In genomic region chr16:11089504-11090124, GRCh38 we compare ENCODE assay signal across 11 cellular contexts.
A peak's percentile ranks its signal among the peaks of the same experiment; 100 is the strongest.
DNase-seq lines count a peak whose midpoint lies in the region; TF ChIP-seq lines count a peak whose summit lies in the region.
"Had no signal": no experiment of that assay in that cellular context is flagged by ENCODE, and none has a peak within 500 bp of the region (broad histone marks: within the 10 kb centered on the region; RNA-seq: fewer than 3 reads in every experiment).

No MANE protein-coding gene starts in this region.

- CTCF ChIA-PET in OCI-LY7 (lab: Charles Lee; ENCODE audit: unreplicated experiment) = no interaction called here

- no peaks in the 10 kb centered on the region for H3K9me2 ChIP-seq in OCI-LY7 (ENCODE audit: insufficient read depth, low read length)

- H3K4me1 Mint-ChIP-seq in T-helper 2 cell treated with Interferon-gamma antibody and Interleukin-4, amounts not matched to agents 5 μg/mL and 100 μg/mL, for 36 hours (ENCODE audit: low read depth) = peaks cover 70% of the 10 kb centered on the region

- H3K36me3 ChIP-seq in SJSA1 = peaks cover 14% of the 10 kb centered on the region; the same call in 1 of the 2 replicates
- peaks cover 25% of the 10 kb centered on the region for H3K36me3 ChIP-seq in OCI-LY7 (ENCODE audit: insufficient read depth, low read length)
- H3K36me3 ChIP-seq: brain microvascular endothelial cell had no signal

- BruUV-seq in OCI-LY7 (replicated peaks; lab: Mats Ljungman, UMichigan) = no TSS peak

- no peak for DNase-seq in T-helper 2 cell treated with Interferon-gamma antibody and Interleukin-4, amounts not matched to agents 5 μg/mL and 100 μg/mL, for 36 hours (ENCODE audit: low spot score)
- DNase-seq in T-helper 2 cell = no peak
- peak; percentile 82 to 89 for DNase-seq in SJSA1 (ENCODE audit: low read depth in 1 of 2, low spot score in 2 of 2)
- DNase-seq in fibroblast of villous mesenchyme (ENCODE audit: low read depth) = peak; percentile 98
- peak; percentile 40 for DNase-seq in renal cortical epithelial cell (ENCODE audit: low read depth)
- no peak for DNase-seq in NCI-H510A treated with DMSO at 0.1 percent for 48 hours (lab: John Stamatoyannopoulos, UW)
- DNase-seq in NK-92 treated with Interleukin-12 subunit alpha and Interleukin-12 subunit beta, amount 100 ng/mL, for 24 hours (lab: John Stamatoyannopoulos, UW) = no peak
- no peak for DNase-seq in OCI-LY7 (ENCODE audit: low spot score)
- DNase-seq: brain microvascular endothelial cell, T-cell had no signal

- H3K27ac ChIP-seq in SJSA1 = peak overlapping the region; percentile 13; the same call in 1 of the 2 replicates
- H3K27ac ChIP-seq in OCI-LY7 (ENCODE audit: low read depth, low read length, poor library complexity, severe bottlenecking) = no peak overlapping the region
- H3K27ac ChIP-seq: brain microvascular endothelial cell, epithelial cell of prostate had no signal

- no peak overlapping the region for H3K4me3 Mint-ChIP-seq in T-helper 2 cell treated with Interferon-gamma antibody and Interleukin-4, amounts not matched to agents 5 μg/mL and 100 μg/mL, for 36 hours
- H3K4me3 Mint-ChIP-seq: T-cell had no signal

- H3K4me1 ChIP-seq in SJSA1 (replicated peaks) = peaks cover 20% of the 10 kb centered on the region
- H3K4me1 ChIP-seq in OCI-LY7 (ENCODE audit: insufficient read depth, low read length, poor library complexity, severe bottlenecking) = peaks cover 38% of the 10 kb centered on the region

- H3K79me2 ChIP-seq in OCI-LY7 (ENCODE audit: insufficient read depth, low read depth, low read length) = no peaks in the 10 kb centered on the region

- no peaks in the 10 kb centered on the region for H4K20me1 ChIP-seq in OCI-LY7 (ENCODE audit: insufficient read depth, low read length)

- no peak overlapping the region for H3K4me2 ChIP-seq in OCI-LY7 (ENCODE audit: low read length)

- no peaks in the 10 kb centered on the region for H3K9me3 ChIP-seq in SJSA1 (replicated peaks)
- H3K9me3 ChIP-seq in OCI-LY7 (ENCODE audit: low read length) = no peaks in the 10 kb centered on the region

- POLR2A ChIA-PET in OCI-LY7 (lab: Charles Lee) = no interaction called here

- intact Hi-C loops in OCI-LY7 (cut with micrococcal nuclease; ENCODE audit: unreplicated experiment) = loop anchor here (5.0 kb wide), 1 partner anchor 283 kb away; no protein-coding TSS in a partner anchor

- H3K27me3 ChIP-seq in SJSA1 (replicated peaks) = no peaks in the 10 kb centered on the region
- H3K27me3 ChIP-seq: brain microvascular endothelial cell had no signal

- H3K36me3 Mint-ChIP-seq in T-helper 2 cell treated with Interferon-gamma antibody and Interleukin-4, amounts not matched to agents 5 μg/mL and 100 μg/mL, for 36 hours (ENCODE audit: low read depth) = peaks cover 13% of the 10 kb centered on the region

- H3K27me3 Mint-ChIP-seq in T-helper 2 cell treated with Interferon-gamma antibody and Interleukin-4, amounts not matched to agents 5 μg/mL and 100 μg/mL, for 36 hours (ENCODE audit: low read depth) = no peaks in the 10 kb centered on the region
- H3K27me3 Mint-ChIP-seq: T-cell had no signal

- no peak for TF ChIP-seq CTCF in fibroblast of villous mesenchyme (IDR thresholded peaks at IDR 0.05; ENCODE audit: insufficient read depth, low read depth, low read length)
- TF ChIP-seq CTCF in OCI-LY7 (conservative IDR thresholded peaks at IDR 0.05; ENCODE audit: low read length) = no peak

- no peak overlapping the region for H3K4me3 ChIP-seq in SJSA1
- no peak overlapping the region for H3K4me3 ChIP-seq in fibroblast of villous mesenchyme (ENCODE audit: low read depth, low read length)
- no peak overlapping the region for H3K4me3 ChIP-seq in OCI-LY7 (ENCODE audit: low read depth, low read length, poor library complexity, severe bottlenecking)

- peak overlapping the region; percentile 62 for H3K27ac Mint-ChIP-seq in T-helper 2 cell treated with Interferon-gamma antibody and Interleukin-4, amounts not matched to agents 5 μg/mL and 100 μg/mL, for 36 hours

- H2AFZ ChIP-seq in OCI-LY7 (ENCODE audit: low read length) = no peak overlapping the region

- no peaks in the 10 kb centered on the region for H3K9me3 Mint-ChIP-seq in T-helper 2 cell treated with Interferon-gamma antibody and Interleukin-4, amounts not matched to agents 5 μg/mL and 100 μg/mL, for 36 hours
- H3K9me3 Mint-ChIP-seq: T-cell had no signal

Comparison
In these comparisons a context has a peak if more than half of its experiments do, and no peak if none do; other contexts are left out.
1. DNase-seq: peak in SJSA1 (2 of 2), fibroblast of villous mesenchyme (single experiment) and renal cortical epithelial cell (single experiment); none in T-helper 2 cell treated with Interferon-gamma antibody and Interleukin-4, amounts not matched to agents 5 μg/mL and 100 μg/mL, for 36 hours (single experiment), T-helper 2 cell (0 of 5), NCI-H510A treated with DMSO at 0.1 percent for 48 hours (single experiment), NK-92 treated with Interleukin-12 subunit alpha and Interleukin-12 subunit beta, amount 100 ng/mL, for 24 hours (single experiment) and OCI-LY7 (single experiment).